In genomic region chr1:34166191-34167090, GRCh38 we compare ENCODE assay signal across 15 cellular contexts. TPM values are rescaled to one million over a fixed set of nuclear protein-coding genes. Genes with fewer than 3 reads are reported as not detected.
DNase-seq lines count a peak whose midpoint lies in the region; ATAC-seq, FAIRE-seq and TF ChIP-seq lines count a peak whose summit lies in the region.
"Had no signal": no experiment of that assay in that cellular context is flagged by ENCODE, and none has a peak within 500 bp of the region (broad histone marks: within the 10 kb centered on the region; RNA-seq: fewer than 3 reads in every experiment).

No MANE protein-coding gene starts in this region.

- no peak for ATAC-seq in Right ventricle myocardium superior (ENCODE audit: poor library complexity)
- no peak for ATAC-seq in HG02885 (IDR thresholded peaks at IDR 0.05; ENCODE audit: poor library complexity, unreplicated experiment)
- ATAC-seq in HG03159 (IDR thresholded peaks at IDR 0.05; ENCODE audit: unreplicated experiment): no peak
- ATAC-seq: natural killer cell treated with Interleukin-12 subunit alpha and Interleukin-12 subunit beta and Interleukin-15 and Interleukin-18, amount 100 ng/mL, for 72 hours; upper lobe of right lung had no signal

- no peak for TF ChIP-seq CTCF in left ventricle myocardium inferior (IDR thresholded peaks at IDR 0.05; ENCODE audit: borderline replicate concordance)

- intact Hi-C loops in left ventricle myocardium inferior (cut with micrococcal nuclease): no loop called here
- intact Hi-C loops in Right ventricle myocardium superior (cut with DNase I): no loop called here

- no peaks in the 10 kb centered on the region for H3K36me3 ChIP-seq in left ventricle myocardium inferior
- H3K36me3 ChIP-seq: cardiac muscle cell, upper lobe of right lung had no signal

- H3K4me1 ChIP-seq in left ventricle myocardium inferior: peaks cover 42% of the 10 kb centered on the region

- DNase-seq in left ventricle myocardium inferior: no peak
- DNase-seq in Right ventricle myocardium superior: no peak
- DNase-seq in left kidney (ENCODE audit: low read depth, low spot score): peak; percentile 8
- DNase-seq in urothelium cell line (ENCODE audit: low spot score): peak; percentile 58
- DNase-seq in glomerular visceral epithelial cell (ENCODE audit: extremely low spot score): no peak
- DNase-seq: NCI-H2029, upper lobe of right lung had no signal

- H3K9me3 ChIP-seq in left ventricle myocardium inferior (replicated peaks): no peaks in the 10 kb centered on the region
- H3K9me3 ChIP-seq: upper lobe of right lung had no signal

- H3K4me3 ChIP-seq in left ventricle myocardium inferior: peak overlapping the region; percentile 35
- H3K4me3 ChIP-seq: cardiac muscle cell, upper lobe of right lung had no signal

- no peak for FAIRE-seq in urothelium cell line (lab: Jason Lieb, UNC)

- H3K27me3 ChIP-seq in left ventricle myocardium inferior (ENCODE audit: low read depth): peaks cover 100% of the 10 kb centered on the region

- H3K27ac ChIP-seq in left ventricle myocardium inferior (replicated peaks) (no peak overlapping the region), cingulate gyrus (ENCODE audit: low read depth, low read length) (peak overlapping the region; percentile 81)
- H3K27ac ChIP-seq: cardiac muscle cell, HL-60, upper lobe of right lung had no signal

RNA-seq across cellular contexts. Expression of gene CSMD2, which starts 1.4 kb away (rescaled TPM):
- total RNA-seq in left ventricle myocardium inferior (0.14 TPM), Right ventricle myocardium superior (0.40 TPM)
- total RNA-seq: B cell; natural killer cell treated with Interleukin-12 subunit alpha and Interleukin-12 subunit beta and Interleukin-15 and Interleukin-18, amount 100 ng/mL, for 72 hours had no signal

RNA-seq across cellular contexts. Expression of gene C1orf94, which starts 10.3 kb away (rescaled TPM):
- total RNA-seq in left ventricle myocardium inferior (not detected), Right ventricle myocardium superior (not detected)
- total RNA-seq: B cell; cardiac muscle cell; natural killer cell treated with Interleukin-12 subunit alpha and Interleukin-12 subunit beta and Interleukin-15 and Interleukin-18, amount 100 ng/mL, for 72 hours; SK-MEL-5; upper lobe of right lung had no signal

Comparison
In these comparisons a context has a peak if more than half of its experiments do, and no peak if none do; other contexts are left out.
1. DNase-seq: peak in left kidney (single experiment) and urothelium cell line (single experiment); none in left ventricle myocardium inferior (single experiment), Right ventricle myocardium superior (single experiment) and glomerular visceral epithelial cell (single experiment).